ENCODE assay signal across 21 cellular contexts in the genomic region with DNA sequence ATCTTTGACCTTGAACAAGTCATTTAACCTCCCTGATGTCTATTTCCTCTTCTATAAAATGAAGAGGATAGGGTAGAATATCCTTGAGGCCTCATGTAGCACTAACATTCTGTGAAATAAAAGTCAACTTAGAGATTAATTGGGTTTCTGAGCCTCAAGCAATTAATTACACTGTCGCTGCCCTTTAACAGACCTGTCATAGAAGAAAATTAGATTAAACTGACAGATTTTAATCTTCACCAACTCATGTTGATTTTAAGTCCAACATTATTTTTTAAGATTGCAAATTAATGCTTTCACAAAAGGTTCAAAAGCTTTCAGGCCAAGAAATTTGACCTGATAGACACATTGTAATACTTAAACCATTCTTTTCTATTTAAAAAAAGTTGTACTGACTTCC. TPM values are rescaled to one million over a fixed set of nuclear protein-coding genes. Genes with fewer than 3 reads are reported as not detected.
"Had no signal": no experiment of that assay in that cellular context is flagged by ENCODE, and none has a peak within 500 bp of the region (broad histone marks: within the 10 kb centered on the region; RNA-seq: fewer than 3 reads in every experiment).

No MANE protein-coding gene starts in this region.

- H3K27ac ChIP-seq: RWPE1 had no signal

- DNase-seq: Kasumi-1, KG1, MV-4-11, NCI-H1048, NCI-H1105, NCI-H1417, NCI-H1436 treated with DMSO at 0.1 percent for 48 hours, NCI-H1694, NCI-H187 treated with DMSO at 0.1 percent for 48 hours, NCI-H2029 treated with DMSO at 0.1 percent for 48 hours, NCI-H2107, NCI-H2227 treated with DMSO at 0.1 percent for 48 hours, NCI-H510A, NCI-H524 treated with DMSO at 0.1 percent for 48 hours, NCI-H69, PC-3, SHP77, SW 1271, T-cell had no signal

- ATAC-seq: Panc1, PC-3, T-cell had no signal

RNA-seq across cellular contexts. Expression of a gene that starts 8.1 kb away (rescaled TPM):
- total RNA-seq: T-cell had no signal
